8 cellular contexts compared by ENCODE assay signal in genomic region chr20:62121776-62122658, GRCh38. TPM values are rescaled to one million over a fixed set of nuclear protein-coding genes. Genes with fewer than 3 reads are reported as not detected.
DNase-seq lines count a peak whose midpoint lies in the region; ATAC-seq and TF ChIP-seq lines count a peak whose summit lies in the region.

Gene LSM14B (plus strand): TSS chr20:62122475. CDS start chr20:62122667, 192 bp downstream.

- H3K27ac Mint-ChIP-seq in activated CD4-positive, alpha-beta T cell treated with anti-CD3 and anti-CD28 coated beads, Interleukin-2, amount 10 ng/mL, durations not matched to agents 7 days and 5 days, result peak within 1 kb of the TSS; percentile 92

- DNase-seq in NCI-H69 (lab: John Stamatoyannopoulos, UW) (peak; percentile 96), coronary artery (ENCODE audit: low spot score) (peak; percentile 98), left kidney (ENCODE audit: low read depth, low spot score) (peak; percentile 99)
- peak; percentile 94 for DNase-seq in activated CD4-positive, alpha-beta T cell treated with anti-CD3 and anti-CD28 coated beads, Interleukin-2, amount 10 ng/mL, durations not matched to agents 7 days and 5 days
- peak; percentile 97 for DNase-seq in stimulated activated CD4-positive, alpha-beta T cell treated with anti-CD3 and anti-CD28 coated beads, Interleukin-1b, Interleukin-23, amount 100 ng/mL, for 48 hours

- H3K4me3 Mint-ChIP-seq in activated CD4-positive, alpha-beta T cell treated with anti-CD3 and anti-CD28 coated beads, Interleukin-2, amount 10 ng/mL, durations not matched to agents 7 days and 5 days, result peak within 1 kb of the TSS; percentile 85

- peak within 1 kb of the TSS; percentile 90 to 97 (median 95) for H3K9ac ChIP-seq in BLaER1 treated with 17β-estradiol and CSF1 and Interleukin-3, amounts not matched to agents 10 nM and 100 nM

- H3K4me1 ChIP-seq in BLaER1 treated with 17β-estradiol and CSF1 and Interleukin-3, amounts not matched to agents 10 nM and 100 nM, result peaks cover 41 to 84% (median 80%) of the 10 kb centered on the region in 10 experiments

- peaks cover 55% of the 10 kb centered on the region for H3K4me1 Mint-ChIP-seq in activated CD4-positive, alpha-beta T cell treated with anti-CD3 and anti-CD28 coated beads, Interleukin-2, amount 10 ng/mL, durations not matched to agents 7 days and 5 days

- no peaks in the 10 kb centered on the region for H3K9me3 Mint-ChIP-seq in activated CD4-positive, alpha-beta T cell treated with anti-CD3 and anti-CD28 coated beads, Interleukin-2, amount 10 ng/mL, durations not matched to agents 7 days and 5 days

- H3K27ac ChIP-seq in BLaER1 treated with 17β-estradiol and CSF1 and Interleukin-3, amounts not matched to agents 10 nM and 100 nM, result peak within 1 kb of the TSS; percentile 88 to 98 (median 94)
- H3K27ac ChIP-seq in coronary artery, result peak within 1 kb of the TSS; percentile 99

- peak within 1 kb of the TSS; percentile 92 to 99 (median 96) for H3K4me2 ChIP-seq in BLaER1 treated with 17β-estradiol and CSF1 and Interleukin-3, amounts not matched to agents 10 nM and 100 nM

- H3K4me3 ChIP-seq in BLaER1 treated with 17β-estradiol and CSF1 and Interleukin-3, amounts not matched to agents 10 nM and 100 nM, result peak within 1 kb of the TSS; percentile 80 to 96 (median 92)
- peak within 1 kb of the TSS; percentile 99 for H3K4me3 ChIP-seq in coronary artery

- H3K36me3 ChIP-seq in BLaER1 treated with 17β-estradiol and CSF1 and Interleukin-3, amounts not matched to agents 10 nM and 100 nM, result peaks cover 27 to 31% (median 29%) of the 10 kb centered on the region in 11 experiments

- peaks cover 30% of the 10 kb centered on the region for H3K36me3 Mint-ChIP-seq in activated CD4-positive, alpha-beta T cell treated with anti-CD3 and anti-CD28 coated beads, Interleukin-2, amount 10 ng/mL, durations not matched to agents 7 days and 5 days (ENCODE audit: low read depth)

- H4K20me1 ChIP-seq in BLaER1 treated with 17β-estradiol and CSF1 and Interleukin-3, amounts not matched to agents 10 nM and 100 nM, result peaks cover 28 to 44% (median 42%) of the 10 kb centered on the region in 11 experiments

- no peaks in the 10 kb centered on the region for H3K27me3 Mint-ChIP-seq in activated CD4-positive, alpha-beta T cell treated with anti-CD3 and anti-CD28 coated beads, Interleukin-2, amount 10 ng/mL, durations not matched to agents 7 days and 5 days

- POLR2A ChIA-PET in activated CD4-positive, alpha-beta T cell treated with anti-CD3 and anti-CD28 coated beads, Interleukin-2, amount 10 ng/mL, durations not matched to agents 7 days and 5 days (lab: Charles Lee), result interaction anchor here (1.1 to 1.5 kb wide), 2 partner anchors 21 to 56 kb away, joined by 3 to 7 read pairs; partner anchors contain the start of genes PSMA7, SS18L1 and TAF4

- ATAC-seq in GM19351 (IDR thresholded peaks at IDR 0.05; ENCODE audit: unreplicated experiment) (peak; percentile 78), HG03520 (IDR thresholded peaks at IDR 0.05; ENCODE audit: unreplicated experiment) (peak; percentile 76)

- CTCF ChIA-PET in activated CD4-positive, alpha-beta T cell treated with anti-CD3 and anti-CD28 coated beads, Interleukin-2, amount 10 ng/mL, durations not matched to agents 7 days and 5 days (lab: Charles Lee), result interaction anchor here (0.6 to 1.9 kb wide), 7 partner anchors 10 to 631 kb away, joined by 3 to 7 read pairs (median 3); no protein-coding TSS in a partner anchor

- H3K27me3 ChIP-seq in BLaER1 treated with 17β-estradiol and CSF1 and Interleukin-3, amounts not matched to agents 10 nM and 100 nM, result no peaks in the 10 kb centered on the region

- TF ChIP-seq CTCF in coronary artery (IDR thresholded peaks at IDR 0.05), result no peak

- H3K9me3 ChIP-seq in BLaER1 treated with 17β-estradiol and CSF1 and Interleukin-3, amounts not matched to agents 10 nM and 100 nM (replicated peaks in 1 of 11), result peaks cover 0 to 7% (median 0%) of the 10 kb centered on the region in 11 experiments; a peak in 7 of 22 replicates

RNA-seq across cellular contexts. Expression of gene LSM14B, which starts in this region (rescaled TPM):
- total RNA-seq in activated CD4-positive, alpha-beta T cell treated with anti-CD3 and anti-CD28 coated beads, Interleukin-2, amount 10 ng/mL, durations not matched to agents 7 days and 5 days, result 10 to 100 TPM; 42.6 to 47.1 TPM

Comparison
In these comparisons a context has a peak if more than half of its experiments do, and no peak if none do; other contexts are left out.
1. Peak in every context shown above with its lines: DNase-seq, ATAC-seq, H3K4me3 ChIP-seq and H3K27ac ChIP-seq.